Comparison of ENCODE assay signal across 23 cellular contexts in genomic region chr18:48884306-48885235, GRCh38.
DNase-seq lines count a peak whose midpoint lies in the region; ATAC-seq and TF ChIP-seq lines count a peak whose summit lies in the region.
"Had no signal": no experiment of that assay in that cellular context is flagged by ENCODE, and none has a peak within 500 bp of the region (broad histone marks: within the 10 kb centered on the region; RNA-seq: fewer than 3 reads in every experiment).

No MANE protein-coding gene starts in this region.

- TF ChIP-seq CTCF in activated CD8-positive, alpha-beta T cell treated with anti-CD3 and anti-CD28 coated beads for 36 hours (IDR thresholded peaks at IDR 0.05): no peak
- no peak for TF ChIP-seq CTCF in RWPE2 (IDR thresholded peaks at IDR 0.05; ENCODE audit: poor library complexity, severe bottlenecking)
- TF ChIP-seq CTCF in gastroesophageal sphincter (IDR thresholded peaks at IDR 0.05): no peak

- H3K4me3 ChIP-seq in RWPE2 (ENCODE audit: severe bottlenecking) (no peak overlapping the region), gastroesophageal sphincter (no peak overlapping the region)
- H3K4me3 ChIP-seq: cardiac muscle cell, mucosa of descending colon, pancreas, SJSA1 had no signal

- no peak for ATAC-seq in activated CD8-positive, alpha-beta T cell treated with anti-CD3 and anti-CD28 coated beads, Interleukin-2, amount 10 ng/mL, durations not matched to agents 7 days and 5 days
- ATAC-seq in activated CD8-positive, alpha-beta T cell treated with anti-CD3 and anti-CD28 coated beads for 36 hours: no peak
- ATAC-seq in RWPE2 (ENCODE audit: low read depth): no peak
- no peak for ATAC-seq in stimulated activated effector memory CD8-positive, alpha-beta T cell treated with anti-CD3 and anti-CD28 coated beads, Interleukin-12 subunit alpha, Interleukin-12 subunit beta, amount 100 ng/mL, for 72 hours
- ATAC-seq in gastroesophageal sphincter: no peak
- ATAC-seq: left colon, mucosa of descending colon, pancreas had no signal

- H3K4me1 Mint-ChIP-seq in activated CD8-positive, alpha-beta T cell treated with anti-CD3 and anti-CD28 coated beads, Interleukin-2, amount 10 ng/mL, durations not matched to agents 7 days and 5 days (ENCODE audit: low read depth): peaks cover 13% of the 10 kb centered on the region
- H3K4me1 Mint-ChIP-seq in activated CD8-positive, alpha-beta T cell treated with anti-CD3 and anti-CD28 coated beads for 36 hours (ENCODE audit: low read depth): peaks cover 2% of the 10 kb centered on the region
- peaks cover 34% of the 10 kb centered on the region for H3K4me1 Mint-ChIP-seq in stimulated activated effector memory CD8-positive, alpha-beta T cell treated with anti-CD3 and anti-CD28 coated beads, Interleukin-12 subunit alpha, Interleukin-12 subunit beta, amount 100 ng/mL, for 72 hours

- H3K27me3 Mint-ChIP-seq in activated CD8-positive, alpha-beta T cell treated with anti-CD3 and anti-CD28 coated beads, Interleukin-2, amount 10 ng/mL, durations not matched to agents 7 days and 5 days (ENCODE audit: low read depth): peaks cover 2% of the 10 kb centered on the region
- H3K27me3 Mint-ChIP-seq in activated CD8-positive, alpha-beta T cell treated with anti-CD3 and anti-CD28 coated beads for 36 hours: no peaks in the 10 kb centered on the region

- H3K9me3 ChIP-seq in RWPE2 (ENCODE audit: severe bottlenecking) (no peaks in the 10 kb centered on the region), gastroesophageal sphincter (no peaks in the 10 kb centered on the region)
- H3K9me3 ChIP-seq: mucosa of descending colon, pancreas, SJSA1 had no signal

- H3K27ac Mint-ChIP-seq in activated CD8-positive, alpha-beta T cell treated with anti-CD3 and anti-CD28 coated beads, Interleukin-2, amount 10 ng/mL, durations not matched to agents 7 days and 5 days: peak overlapping the region; percentile 9
- no peak overlapping the region for H3K27ac Mint-ChIP-seq in activated CD8-positive, alpha-beta T cell treated with anti-CD3 and anti-CD28 coated beads for 36 hours
- H3K27ac Mint-ChIP-seq in stimulated activated effector memory CD8-positive, alpha-beta T cell treated with anti-CD3 and anti-CD28 coated beads, Interleukin-12 subunit alpha, Interleukin-12 subunit beta, amount 100 ng/mL, for 72 hours: peak overlapping the region; percentile 26
- H3K27ac Mint-ChIP-seq: T-helper 1 cell treated with Interleukin-12 subunit alpha and Interleukin-12 subunit beta and Interleukin-4 antibody, amounts not matched to agents 30 μg/mL and 1 μg/mL, for 36 hours had no signal

- no peaks in the 10 kb centered on the region for H3K9me3 Mint-ChIP-seq in activated CD8-positive, alpha-beta T cell treated with anti-CD3 and anti-CD28 coated beads, Interleukin-2, amount 10 ng/mL, durations not matched to agents 7 days and 5 days (ENCODE audit: insufficient read depth)
- H3K9me3 Mint-ChIP-seq in activated CD8-positive, alpha-beta T cell treated with anti-CD3 and anti-CD28 coated beads for 36 hours: no peaks in the 10 kb centered on the region
- no peaks in the 10 kb centered on the region for H3K9me3 Mint-ChIP-seq in stimulated activated effector memory CD8-positive, alpha-beta T cell treated with anti-CD3 and anti-CD28 coated beads, Interleukin-12 subunit alpha, Interleukin-12 subunit beta, amount 100 ng/mL, for 72 hours
- H3K9me3 Mint-ChIP-seq: T-helper 1 cell treated with Interleukin-12 subunit alpha and Interleukin-12 subunit beta and Interleukin-4 antibody, amounts not matched to agents 30 μg/mL and 1 μg/mL, for 36 hours had no signal

- intact Hi-C loops in activated CD8-positive, alpha-beta T cell treated with anti-CD3 and anti-CD28 coated beads for 36 hours (cut with micrococcal nuclease): no loop called here

- 71 to 87% methylated on average over 3 to 6 of the region's 9 CpGs for WGBS in gastroesophageal sphincter (ENCODE audit: low coverage in 1 of 2), 2 donors

- H3K27ac ChIP-seq in RWPE2 (ENCODE audit: poor library complexity, severe bottlenecking) (no peak overlapping the region), gastroesophageal sphincter (no peak overlapping the region)
- H3K27ac ChIP-seq: C4-2B, cardiac muscle cell, pancreas, SJSA1, WERI-Rb-1 had no signal

- TF ChIP-seq POLR2A in gastroesophageal sphincter (IDR thresholded peaks at IDR 0.05): no peak

- H3K4me1 ChIP-seq in RWPE2 (ENCODE audit: insufficient read depth, poor library complexity, severe bottlenecking): no peaks in the 10 kb centered on the region
- peaks cover 0 to 22% (median under 1%) of the 10 kb centered on the region in 3 donors for H3K4me1 ChIP-seq in gastroesophageal sphincter
- H3K4me1 ChIP-seq: pancreas had no signal

- H3K27me3 ChIP-seq in RWPE2 (ENCODE audit: insufficient read depth, poor library complexity, severe bottlenecking) (no peaks in the 10 kb centered on the region), gastroesophageal sphincter (no peaks in the 10 kb centered on the region)
- H3K27me3 ChIP-seq: cardiac muscle cell, pancreas, SJSA1 had no signal

- H3K36me3 ChIP-seq in RWPE2 (ENCODE audit: low read depth) (no peaks in the 10 kb centered on the region), gastroesophageal sphincter (no peaks in the 10 kb centered on the region)
- H3K36me3 ChIP-seq: cardiac muscle cell, pancreas, SJSA1, WERI-Rb-1 had no signal

- POLR2A ChIA-PET in activated CD8-positive, alpha-beta T cell treated with anti-CD3 and anti-CD28 coated beads, Interleukin-2, amount 10 ng/mL, durations not matched to agents 7 days and 5 days (lab: Charles Lee): interaction anchor here (0.7 kb wide), 1 partner anchor 9 kb away, joined by 3 read pairs; no protein-coding TSS in a partner anchor
- POLR2A ChIA-PET in activated CD8-positive, alpha-beta T cell treated with anti-CD3 and anti-CD28 coated beads for 36 hours (lab: Charles Lee): no interaction called here

- H3K4me3 Mint-ChIP-seq in activated CD8-positive, alpha-beta T cell treated with anti-CD3 and anti-CD28 coated beads, Interleukin-2, amount 10 ng/mL, durations not matched to agents 7 days and 5 days: no peak overlapping the region
- no peak overlapping the region for H3K4me3 Mint-ChIP-seq in activated CD8-positive, alpha-beta T cell treated with anti-CD3 and anti-CD28 coated beads for 36 hours
- no peak overlapping the region for H3K4me3 Mint-ChIP-seq in stimulated activated effector memory CD8-positive, alpha-beta T cell treated with anti-CD3 and anti-CD28 coated beads, Interleukin-12 subunit alpha, Interleukin-12 subunit beta, amount 100 ng/mL, for 72 hours
- H3K4me3 Mint-ChIP-seq: T-helper 1 cell treated with Interleukin-12 subunit alpha and Interleukin-12 subunit beta and Interleukin-4 antibody, amounts not matched to agents 30 μg/mL and 1 μg/mL, for 36 hours had no signal

- no peaks in the 10 kb centered on the region for H3K36me3 Mint-ChIP-seq in activated CD8-positive, alpha-beta T cell treated with anti-CD3 and anti-CD28 coated beads, Interleukin-2, amount 10 ng/mL, durations not matched to agents 7 days and 5 days (ENCODE audit: low read depth)
- no peaks in the 10 kb centered on the region for H3K36me3 Mint-ChIP-seq in activated CD8-positive, alpha-beta T cell treated with anti-CD3 and anti-CD28 coated beads for 36 hours (ENCODE audit: low read depth)
- H3K36me3 Mint-ChIP-seq in stimulated activated effector memory CD8-positive, alpha-beta T cell treated with anti-CD3 and anti-CD28 coated beads, Interleukin-12 subunit alpha, Interleukin-12 subunit beta, amount 100 ng/mL, for 72 hours: no peaks in the 10 kb centered on the region

- CTCF ChIA-PET in activated CD8-positive, alpha-beta T cell treated with anti-CD3 and anti-CD28 coated beads, Interleukin-2, amount 10 ng/mL, durations not matched to agents 7 days and 5 days (lab: Charles Lee): no interaction called here
- CTCF ChIA-PET in activated CD8-positive, alpha-beta T cell treated with anti-CD3 and anti-CD28 coated beads for 36 hours (lab: Charles Lee): no interaction called here

- no peak for DNase-seq in activated CD8-positive, alpha-beta T cell treated with anti-CD3 and anti-CD28 coated beads, Interleukin-2, amount 10 ng/mL, durations not matched to agents 7 days and 5 days
- no peak for DNase-seq in activated CD8-positive, alpha-beta T cell treated with anti-CD3 and anti-CD28 coated beads for 36 hours
- DNase-seq in RWPE2 (ENCODE audit: low spot score): peak; percentile 21
- peak; percentile 72 for DNase-seq in mesenteric fat pad (ENCODE audit: low spot score)
- no peak for DNase-seq in stimulated activated effector memory CD8-positive, alpha-beta T cell treated with anti-CD3 and anti-CD28 coated beads, Interleukin-12 subunit alpha, Interleukin-12 subunit beta, amount 100 ng/mL, for 72 hours (ENCODE audit: low spot score in 2 of 2)
- no peak for DNase-seq in EL
- DNase-seq in Ammon's horn (ENCODE audit: low spot score): no peak
- DNase-seq: activated CD8-positive, alpha-beta memory T cell treated with anti-CD3 and anti-CD28 coated beads for 24 hours; DMS153; GF-D8; left colon; mucosa of descending colon; NCI-H1417 treated with DMSO at 0.1 percent for 48 hours; NCI-H82; PC-3; stimulated activated CD4-positive, alpha-beta T cell treated with anti-CD3 and anti-CD28 coated beads, Interleukin-2, amount 100 ng/mL, for 24 hours; WERI-Rb-1 had no signal

- no peak for TF ChIP-seq EP300 in gastroesophageal sphincter (IDR thresholded peaks at IDR 0.05)

Comparison
In these comparisons a context has a peak if more than half of its experiments do, and no peak if none do; other contexts are left out.
1. DNase-seq: peak in RWPE2 (single experiment) and mesenteric fat pad (single experiment); none in activated CD8-positive, alpha-beta T cell treated with anti-CD3 and anti-CD28 coated beads, Interleukin-2, amount 10 ng/mL, durations not matched to agents 7 days and 5 days (single experiment), activated CD8-positive, alpha-beta T cell treated with anti-CD3 and anti-CD28 coated beads for 36 hours (single experiment), stimulated activated effector memory CD8-positive, alpha-beta T cell treated with anti-CD3 and anti-CD28 coated beads, Interleukin-12 subunit alpha, Interleukin-12 subunit beta, amount 100 ng/mL, for 72 hours (0 of 2), EL (single experiment) and Ammon's horn (single experiment).